1 cellular context compared by ENCODE assay signal in genomic region chr2:66481100-66481549, GRCh38.
TF ChIP-seq lines count a peak whose summit lies in the region.

No MANE protein-coding gene starts in this region.

TF ChIP-seq in GM23338, 12 proteins besides CTCF, POLR2A, EP300 and RAD21 (continued from another document):
- TF ChIP-seq STAT1 (IDR thresholded peaks at IDR 0.05; ENCODE audit: unreplicated experiment) (no peak), ZNF331 (CRISPR knock-in tag; IDR thresholded peaks at IDR 0.05; ENCODE audit: low read depth) (no peak)
